In the genomic region with DNA sequence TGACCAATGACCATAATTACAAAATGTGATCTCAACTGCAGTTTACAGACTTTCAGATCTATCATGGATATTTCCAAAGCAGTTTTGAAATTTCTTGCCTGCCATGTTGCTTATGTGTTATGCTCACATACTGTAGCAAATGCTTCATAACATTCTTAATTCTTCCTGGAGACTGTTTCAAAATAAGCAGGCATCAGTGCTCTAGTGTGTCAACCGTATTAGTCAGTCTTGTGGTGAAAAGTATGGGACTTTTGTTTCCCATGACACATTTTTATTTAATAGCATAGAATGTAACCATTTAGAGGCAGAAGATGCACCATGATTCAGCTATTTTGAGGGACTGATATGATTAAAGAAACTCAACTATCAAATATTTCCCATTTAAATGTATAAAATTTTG, we compare ENCODE assay signal across 10 cellular contexts.
DNase-seq lines count a peak whose midpoint lies in the region; FAIRE-seq and TF ChIP-seq lines count a peak whose summit lies in the region.
"Had no signal": no experiment of that assay in that cellular context is flagged by ENCODE, and none has a peak within 500 bp of the region (broad histone marks: within the 10 kb centered on the region; RNA-seq: fewer than 3 reads in every experiment).

No MANE protein-coding gene starts in this region.

- peak; percentile 75 for FAIRE-seq in RCC 7860 (lab: Jason Lieb, UNC)

- H3K4me3 ChIP-seq in epithelial cell of esophagus (ENCODE audit: low read length), result no peak overlapping the region

- peak; percentile 89 for DNase-seq in GM04503 (ENCODE audit: low read depth)
- DNase-seq in RCC 7860 (ENCODE audit: low spot score), result peak; percentile 58
- DNase-seq in epithelial cell of esophagus (ENCODE audit: low read depth), result peak; percentile 91
- DNase-seq in pons (ENCODE audit: low spot score), result peak; percentile 38
- DNase-seq in activated CD8-positive, alpha-beta memory T cell treated with anti-CD3 and anti-CD28 coated beads, Interleukin-2, amount 50 U/mL, for 4 hours, result no peak
- no peak for DNase-seq in COR-L47 (lab: John Stamatoyannopoulos, UW)
- DNase-seq in UCSD-AML1 (lab: John Stamatoyannopoulos, UW; ENCODE audit: unreplicated experiment), result no peak
- no peak for DNase-seq in GDM1 (lab: John Stamatoyannopoulos, UW)
- DNase-seq: activated CD4-positive, alpha-beta memory T cell treated with anti-CD3 and anti-CD28 coated beads for 36 hours; NCI-H2107 had no signal

- TF ChIP-seq CTCF in epithelial cell of esophagus (IDR thresholded peaks at IDR 0.05; ENCODE audit: insufficient read depth, low read depth, low read length, missing control alignments), result no peak

Comparison
In these comparisons a context has a peak if more than half of its experiments do, and no peak if none do; other contexts are left out.
1. DNase-seq: peak in GM04503 (single experiment), RCC 7860 (single experiment), epithelial cell of esophagus (single experiment) and pons (single experiment); none in activated CD8-positive, alpha-beta memory T cell treated with anti-CD3 and anti-CD28 coated beads, Interleukin-2, amount 50 U/mL, for 4 hours (single experiment), COR-L47 (single experiment), UCSD-AML1 (single experiment) and GDM1 (single experiment).